Comparison of ENCODE assay signal across 8 cellular contexts in genomic region chr3:42683875-42684593, GRCh38. TPM values are rescaled to one million over a fixed set of nuclear protein-coding genes. Genes with fewer than 3 reads are reported as not detected.
DNase-seq lines count a peak whose midpoint lies in the region; ATAC-seq and TF ChIP-seq lines count a peak whose summit lies in the region.

No MANE protein-coding gene starts in this region.

- no TSS peak for BruUV-seq in mammary epithelial cell (replicated peaks; lab: Mats Ljungman, UMichigan)

- no peaks in the 10 kb centered on the region for H4K20me1 ChIP-seq in mammary epithelial cell (ENCODE audit: insufficient read depth, low read length)

- H3K9ac ChIP-seq in mammary epithelial cell (ENCODE audit: insufficient read depth, low read length) = no peak overlapping the region

- no peaks in the 10 kb centered on the region for H3K79me2 ChIP-seq in mammary epithelial cell (ENCODE audit: insufficient read depth, low read length)

- in situ Hi-C loops in mammary epithelial cell (cut with MboI; ENCODE audit: low sequenced_read_pairs in 2 of 2) = no loop called here

- dilution Hi-C loops in mammary epithelial cell (cut with HindIII; ENCODE audit: low sequenced_read_pairs) = no loop called here

- ATAC-seq in HG02588 (IDR thresholded peaks at IDR 0.05; ENCODE audit: unreplicated experiment) = no peak
- no peak for ATAC-seq in GM19023 (IDR thresholded peaks at IDR 0.05; ENCODE audit: unreplicated experiment)

- DNase-seq in ELF-1 (ENCODE audit: low read depth, low spot score) (peak; percentile 56), NOMO-1 treated with dmso at 0.1 percent for 144 hours (lab: John Stamatoyannopoulos, UW; ENCODE audit: unreplicated experiment) (peak; percentile 63), mammary epithelial cell (peak; percentile 93), left kidney (ENCODE audit: low read depth, low spot score) (peak; percentile 17), stomach (peak; percentile 47), SK-N-DZ (ENCODE audit: low spot score) (no peak)

- 42% methylated on average over 2 of the region's 10 CpGs for WGBS in mammary epithelial cell (ENCODE audit: low coverage, missing lambda C conversion rate)
- 39 to 64% (median 52%) methylated on average over 9 to 10 of the region's 10 CpGs for WGBS in stomach, 5 donors

- H3K9me3 ChIP-seq in mammary epithelial cell (replicated peaks; ENCODE audit: insufficient read depth, low read length) (no peaks in the 10 kb centered on the region), stomach (no peaks in the 10 kb centered on the region)

- peaks cover 10% of the 10 kb centered on the region for H3K4me1 ChIP-seq in mammary epithelial cell (ENCODE audit: insufficient read depth, low read length)
- H3K4me1 ChIP-seq in stomach = peaks cover 0 to 32% (median 15%) of the 10 kb centered on the region in 4 donors

- intact Hi-C loops in mammary epithelial cell (cut with micrococcal nuclease) (no loop called here), stomach (cut with DNase I; ENCODE audit: low total_unique reads) (no loop called here)

- H3K27ac ChIP-seq in mammary epithelial cell (ENCODE audit: insufficient read depth, low read depth, low read length) (no peak overlapping the region), stomach (peak overlapping the region in 2 of 5 donors; percentile 70 to 75)

- CTCF ChIA-PET in mammary epithelial cell (lab: Charles Lee; ENCODE audit: low non-redundant PET) = no interaction called here

- peaks cover 8% of the 10 kb centered on the region for H3K27me3 ChIP-seq in mammary epithelial cell (ENCODE audit: insufficient read depth, low read length)
- peaks cover 0 to 35% (median 16%) of the 10 kb centered on the region in 3 donors for H3K27me3 ChIP-seq in stomach

- H3K4me3 ChIP-seq in mammary epithelial cell (replicated peaks in 1 of 3; ENCODE audit: insufficient read depth in 1 of 3, low read depth in 2 of 3, low read length in 3 of 3) (no peak overlapping the region), stomach (no peak overlapping the region)

- H3K36me3 ChIP-seq in mammary epithelial cell (ENCODE audit: insufficient read depth, low read length) = no peaks in the 10 kb centered on the region
- H3K36me3 ChIP-seq in stomach = no peaks in the 10 kb centered on the region

- TF ChIP-seq EP300 in stomach (IDR thresholded peaks at IDR 0.05) = no peak

- no peak overlapping the region for H2AFZ ChIP-seq in mammary epithelial cell (ENCODE audit: low read depth, low read length)

- no peak overlapping the region for H3K4me2 ChIP-seq in mammary epithelial cell (ENCODE audit: insufficient read depth, low read depth, low read length)

- TF ChIP-seq CTCF in mammary epithelial cell (conservative IDR thresholded peaks at IDR 0.05 in 1 of 2, IDR thresholded peaks at IDR 0.05 in 1 of 2; ENCODE audit: extremely low read depth in 1 of 2, insufficient read depth in 1 of 2, low read depth in 1 of 2, low read length in 2 of 2) (no peak), stomach (IDR thresholded peaks at IDR 0.05) (no peak)

- no peak for TF ChIP-seq POLR2A in stomach (IDR thresholded peaks at IDR 0.05)

RNA-seq across cellular contexts. Expression of gene KLHL40, which starts 1.3 kb away (rescaled TPM):
- total RNA-seq in mammary epithelial cell (not detected), stomach (under 1 TPM in 1 of 5 donors, not detected in 4; 0.18 TPM)
- polyA plus RNA-seq in mammary epithelial cell (not detected), stomach (1 to 10 TPM in 1 of 3 donors, under 1 TPM in 1, not detected in 1; 0.05 to 2.0 TPM)
- polyA minus RNA-seq in mammary epithelial cell = not detected
- not detected in 2 replicates for polyA plus RNA-seq in SK-N-DZ (2014; cell fraction: cytosol; rRNA removed)
- polyA plus RNA-seq in SK-N-DZ (2014; cell fraction: nucleus; rRNA removed) = not detected in 2 replicates

RNA-seq across cellular contexts. Expression of gene HHATL, which starts 18.6 kb away (rescaled TPM):
- total RNA-seq in mammary epithelial cell (not detected), stomach (not detected)
- polyA plus RNA-seq in mammary epithelial cell (not detected), stomach (1 to 10 TPM in 1 of 3 donors, under 1 TPM in 2; 0.81 to 6.9 (median 0.90) TPM)
- polyA minus RNA-seq in mammary epithelial cell = not detected
- polyA plus RNA-seq in SK-N-DZ (2014; cell fraction: cytosol; rRNA removed) = 0.19 TPM in 1 of 2 replicates, not detected in the other
- polyA plus RNA-seq in SK-N-DZ (2014; cell fraction: nucleus; rRNA removed) = 1.1 TPM in 1 of 2 replicates, not detected in the other

RNA-seq across cellular contexts. Expression of gene ZBTB47, which starts 30.5 kb away (rescaled TPM):
- 10 to 100 TPM in 1 of 2 donors, 1 to 10 TPM in 1; 8.2 to 21.8 TPM for total RNA-seq in mammary epithelial cell
- 7.0 TPM for polyA plus RNA-seq in mammary epithelial cell
- 7.3 TPM for polyA minus RNA-seq in mammary epithelial cell
- total RNA-seq in stomach = 10 to 100 TPM; 10.1 to 40.3 (median 19.6) TPM
- polyA plus RNA-seq in stomach = 10 to 100 TPM; 10.4 to 40.0 (median 32.1) TPM
- 3.1 and 4.7 TPM in 2 replicates for polyA plus RNA-seq in SK-N-DZ (2014; cell fraction: cytosol; rRNA removed)
- polyA plus RNA-seq in SK-N-DZ (2014; cell fraction: nucleus; rRNA removed) = 5.1 and 5.3 TPM in 2 replicates
